In the genomic region with DNA sequence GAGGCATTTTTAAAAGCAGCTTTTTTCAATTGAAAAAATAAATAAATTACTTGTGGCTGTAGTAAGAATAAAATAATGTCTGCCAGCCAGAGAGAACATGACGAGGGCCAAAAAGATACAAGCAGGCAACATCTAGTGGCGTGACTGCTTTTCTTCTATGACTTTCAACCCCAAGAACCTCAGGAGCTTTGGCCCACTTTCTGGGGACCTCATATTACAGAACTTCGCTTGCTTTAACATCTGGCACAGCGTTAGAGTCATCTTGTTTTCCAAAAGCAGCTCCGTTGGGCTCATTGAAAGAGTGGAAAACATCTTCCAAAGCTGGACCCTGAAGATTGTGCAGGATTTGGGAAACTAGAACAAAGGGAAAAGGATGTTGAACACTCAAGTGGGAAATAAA, we compare ENCODE assay signal across 30 cellular contexts.
"Had no signal": no experiment of that assay in that cellular context is flagged by ENCODE, and none has a peak within 500 bp of the region (broad histone marks: within the 10 kb centered on the region; RNA-seq: fewer than 3 reads in every experiment).

No MANE protein-coding gene starts in this region.

- H3K36me3 ChIP-seq: adrenal gland, colonic mucosa, esophagus muscularis mucosa, gastroesophageal sphincter had no signal

- H3K27me3 Mint-ChIP-seq: activated CD4-positive, alpha-beta memory T cell treated with anti-CD3 and anti-CD28 coated beads for 36 hours; activated naive CD4-positive, alpha-beta T cell treated with anti-CD3 and anti-CD28 coated beads, Interleukin-2, amount 50 U/mL, for 24 hours had no signal

- H3K4me1 Mint-ChIP-seq: activated CD4-positive, alpha-beta T cell treated with anti-CD3 and anti-CD28 coated beads for 36 hours; activated CD4-positive, alpha-beta T cell treated with anti-CD3 and anti-CD28 coated beads, Interleukin-2, amount 10 ng/mL, durations not matched to agents 24 days and 14 days; activated naive CD8-positive, alpha-beta T cell treated with anti-CD3 and anti-CD28 coated beads for 36 hours; endodermal cell had no signal

- H3K27ac ChIP-seq: adrenal gland, body of pancreas, colonic mucosa, foreskin keratinocyte had no signal

- H3K9me3 ChIP-seq: adrenal gland, body of pancreas, colonic mucosa, esophagus muscularis mucosa, gastroesophageal sphincter had no signal

- H3K27ac Mint-ChIP-seq: activated CD4-positive, alpha-beta memory T cell treated with anti-CD3 and anti-CD28 coated beads for 36 hours; activated CD4-positive, alpha-beta T cell treated with anti-CD3 and anti-CD28 coated beads for 36 hours; activated CD4-positive, alpha-beta T cell treated with anti-CD3 and anti-CD28 coated beads, Interleukin-2, amount 10 ng/mL, durations not matched to agents 24 days and 14 days; activated CD8-positive, alpha-beta memory T cell treated with anti-CD3 and anti-CD28 coated beads, Interleukin-2, amount 10 ng/mL, durations not matched to agents 7 days and 5 days; activated CD8-positive, alpha-beta T cell treated with anti-CD3 and anti-CD28 coated beads, Interleukin-2, amount 10 ng/mL, durations not matched to agents 7 days and 5 days; activated naive CD4-positive, alpha-beta T cell treated with anti-CD3 and anti-CD28 coated beads for 36 hours; activated naive CD4-positive, alpha-beta T cell treated with anti-CD3 and anti-CD28 coated beads, Interleukin-2, amount 50 U/mL, for 24 hours; activated naive CD8-positive, alpha-beta T cell treated with anti-CD3 and anti-CD28 coated beads for 36 hours; activated naive CD8-positive, alpha-beta T cell treated with anti-CD3 and anti-CD28 coated beads, Interleukin-2, amount 50 U/mL, for 24 hours; activated T-helper 1 cell treated with anti-CD3 and anti-CD28 coated beads, Interleukin-12 subunit alpha, Interleukin-12 subunit beta, Interleukin-2, Interleukin-4 antibody, amounts not matched to agents 30 ng/mL and 10 ng/mL and 1 ng/mL, durations not matched to agents 14 hours and 24 hours and 36 hours; activated T-helper 2 cell treated with anti-CD3 and anti-CD28 coated beads, Interferon-gamma antibody, Interleukin-2, Interleukin-4, amounts not matched to agents 10 μg/mL and 5 μg/mL and 100 μg/mL, durations not matched to agents 14 hours and 24 hours and 36 hours; endodermal cell had no signal

- H3K27me3 ChIP-seq: adrenal gland, body of pancreas, colonic mucosa, esophagus muscularis mucosa, gastroesophageal sphincter had no signal

- H3K4me3 ChIP-seq: adrenal gland, body of pancreas, colonic mucosa, esophagus muscularis mucosa, gastroesophageal sphincter had no signal

- ATAC-seq: activated CD8-positive, alpha-beta T cell treated with anti-CD3 and anti-CD28 coated beads, Interleukin-2, amount 10 ng/mL, durations not matched to agents 7 days and 5 days; body of pancreas had no signal

- H3K4me3 Mint-ChIP-seq: activated CD4-positive, alpha-beta memory T cell treated with anti-CD3 and anti-CD28 coated beads for 36 hours; activated CD4-positive, alpha-beta T cell treated with anti-CD3 and anti-CD28 coated beads for 36 hours; activated CD4-positive, alpha-beta T cell treated with anti-CD3 and anti-CD28 coated beads, Interleukin-2, amount 10 ng/mL, durations not matched to agents 24 days and 14 days; activated CD8-positive, alpha-beta memory T cell treated with anti-CD3 and anti-CD28 coated beads, Interleukin-2, amount 10 ng/mL, durations not matched to agents 7 days and 5 days; activated CD8-positive, alpha-beta T cell treated with anti-CD3 and anti-CD28 coated beads, Interleukin-2, amount 10 ng/mL, durations not matched to agents 7 days and 5 days; activated naive CD4-positive, alpha-beta T cell treated with anti-CD3 and anti-CD28 coated beads for 36 hours; activated naive CD4-positive, alpha-beta T cell treated with anti-CD3 and anti-CD28 coated beads, Interleukin-2, amount 50 U/mL, for 24 hours; activated naive CD8-positive, alpha-beta T cell treated with anti-CD3 and anti-CD28 coated beads for 36 hours; activated naive CD8-positive, alpha-beta T cell treated with anti-CD3 and anti-CD28 coated beads, Interleukin-2, amount 50 U/mL, for 24 hours; activated T-helper 1 cell treated with anti-CD3 and anti-CD28 coated beads, Interleukin-12 subunit alpha, Interleukin-12 subunit beta, Interleukin-2, Interleukin-4 antibody, amounts not matched to agents 30 ng/mL and 10 ng/mL and 1 ng/mL, durations not matched to agents 14 hours and 24 hours and 36 hours; endodermal cell had no signal

- H3K36me3 Mint-ChIP-seq: activated CD4-positive, alpha-beta memory T cell treated with anti-CD3 and anti-CD28 coated beads for 36 hours; activated naive CD4-positive, alpha-beta T cell treated with anti-CD3 and anti-CD28 coated beads, Interleukin-2, amount 50 U/mL, for 24 hours had no signal

- DNase-seq: activated CD4-positive, alpha-beta memory T cell treated with anti-CD3 and anti-CD28 coated beads for 36 hours; activated CD4-positive, alpha-beta T cell treated with anti-CD3 and anti-CD28 coated beads for 36 hours; activated CD4-positive, alpha-beta T cell treated with anti-CD3 and anti-CD28 coated beads, Interleukin-2, amount 10 ng/mL, durations not matched to agents 24 days and 14 days; activated CD4-positive, CD25-positive, alpha-beta regulatory T cell; activated CD4-positive, CD25-positive, alpha-beta regulatory T cell treated with anti-CD3 and anti-CD28 coated beads, Interleukin-2, amount 50 U/mL, for 72 hours; activated CD8-positive, alpha-beta memory T cell treated with anti-CD3 and anti-CD28 coated beads, Interleukin-2, amount 10 ng/mL, durations not matched to agents 7 days and 5 days; activated CD8-positive, alpha-beta memory T cell treated with anti-CD3 and anti-CD28 coated beads, Interleukin-2, amount 50 U/mL, for 4 hours; activated CD8-positive, alpha-beta T cell treated with anti-CD3 and anti-CD28 coated beads, Interleukin-2, amount 10 ng/mL, durations not matched to agents 7 days and 5 days; activated effector memory CD4-positive, alpha-beta T cell treated with anti-CD3 and anti-CD28 coated beads, Interleukin-2, amount 50 U/mL, for 16 hours; activated naive CD4-positive, alpha-beta T cell treated with anti-CD3 and anti-CD28 coated beads for 36 hours; activated naive CD8-positive, alpha-beta T cell treated with anti-CD3 and anti-CD28 coated beads for 36 hours; activated naive CD8-positive, alpha-beta T cell treated with anti-CD3 and anti-CD28 coated beads, Interleukin-2, amount 50 U/mL, for 24 hours; activated T-cell treated with anti-CD3 and anti-CD28 coated beads, Interleukin-2, amount 50 U/mL, for 1 hour; activated T-cell treated with anti-CD3 and anti-CD28 coated beads, Interleukin-2, amount 50 U/mL, for 48 hours; adrenal gland; amygdala; aorta; central memory CD4-positive, alpha-beta T cell; cerebellar nuclear complex; colonic mucosa; effector CD8-positive, alpha-beta T cell; endodermal cell; erythroblast; foreskin keratinocyte had no signal

- H3K4me1 ChIP-seq: adrenal gland, body of pancreas, colonic mucosa, foreskin keratinocyte had no signal

- H3K9me3 Mint-ChIP-seq: activated CD4-positive, alpha-beta memory T cell treated with anti-CD3 and anti-CD28 coated beads for 36 hours; activated CD4-positive, alpha-beta T cell treated with anti-CD3 and anti-CD28 coated beads, Interleukin-2, amount 10 ng/mL, durations not matched to agents 24 days and 14 days; activated naive CD4-positive, alpha-beta T cell treated with anti-CD3 and anti-CD28 coated beads for 36 hours; activated naive CD4-positive, alpha-beta T cell treated with anti-CD3 and anti-CD28 coated beads, Interleukin-2, amount 50 U/mL, for 24 hours; activated naive CD8-positive, alpha-beta T cell treated with anti-CD3 and anti-CD28 coated beads for 36 hours; activated naive CD8-positive, alpha-beta T cell treated with anti-CD3 and anti-CD28 coated beads, Interleukin-2, amount 50 U/mL, for 24 hours; activated T-helper 1 cell treated with anti-CD3 and anti-CD28 coated beads, Interleukin-12 subunit alpha, Interleukin-12 subunit beta, Interleukin-2, Interleukin-4 antibody, amounts not matched to agents 30 ng/mL and 10 ng/mL and 1 ng/mL, durations not matched to agents 14 hours and 24 hours and 36 hours; activated T-helper 2 cell treated with anti-CD3 and anti-CD28 coated beads, Interferon-gamma antibody, Interleukin-2, Interleukin-4, amounts not matched to agents 10 μg/mL and 5 μg/mL and 100 μg/mL, durations not matched to agents 14 hours and 24 hours and 36 hours; endodermal cell had no signal
